ENCODE assay signal across 18 cellular contexts in genomic region chr2:19783935-19784334, GRCh38.
DNase-seq lines count a peak whose midpoint lies in the region; ATAC-seq, FAIRE-seq and TF ChIP-seq lines count a peak whose summit lies in the region.
"Had no signal": no experiment of that assay in that cellular context is flagged by ENCODE, and none has a peak within 500 bp of the region (broad histone marks: within the 10 kb centered on the region; RNA-seq: fewer than 3 reads in every experiment).

No MANE protein-coding gene starts in this region.

- in situ Hi-C loops in brain microvascular endothelial cell (cut with HindIII; ENCODE audit: low pct_ligation_motif_present, low sequenced_read_pairs), result no loop called here

- H3K36me3 ChIP-seq in breast epithelium (no peaks in the 10 kb centered on the region), bronchial epithelial cell (ENCODE audit: control insufficient read depth, insufficient read depth, low read length) (no peaks in the 10 kb centered on the region), neural progenitor cell (no peaks in the 10 kb centered on the region), brain microvascular endothelial cell (replicated peaks) (no peaks in the 10 kb centered on the region)
- H3K36me3 ChIP-seq: HAP-1 had no signal

- no peaks in the 10 kb centered on the region for H3K27me3 ChIP-seq in breast epithelium
- H3K27me3 ChIP-seq in bronchial epithelial cell (ENCODE audit: control insufficient read depth, insufficient read depth, low read length), result no peaks in the 10 kb centered on the region
- H3K27me3 ChIP-seq in neural progenitor cell, result no peaks in the 10 kb centered on the region
- H3K27me3 ChIP-seq in brain microvascular endothelial cell (replicated peaks), result no peaks in the 10 kb centered on the region

- no peak overlapping the region for H2AFZ ChIP-seq in neural progenitor cell (replicated peaks)

- no peak overlapping the region for H3K4me3 ChIP-seq in breast epithelium
- no peak overlapping the region for H3K4me3 ChIP-seq in bronchial epithelial cell (ENCODE audit: low read depth, low read length)
- H3K4me3 ChIP-seq in neural progenitor cell, result no peak overlapping the region
- no peak overlapping the region for H3K4me3 ChIP-seq in brain microvascular endothelial cell (ENCODE audit: low read depth, low read length)
- H3K4me3 ChIP-seq: A549, HAP-1 had no signal

- H3K79me2 ChIP-seq in neural progenitor cell (ENCODE audit: low read depth), result no peaks in the 10 kb centered on the region

- no peaks in the 10 kb centered on the region for H4K20me1 ChIP-seq in neural progenitor cell (ENCODE audit: low read depth)

- H3K4me3 Mint-ChIP-seq in MCF 10A (ENCODE audit: unreplicated experiment) (no peak overlapping the region), neural progenitor cell (peak overlapping the region; percentile 54)
- H3K4me3 Mint-ChIP-seq: CD4-positive, alpha-beta T cell had no signal

- POLR2A ChIA-PET in MCF 10A (lab: Yijun Ruan, JAX), result no interaction called here

- no peak overlapping the region for H3K4me2 ChIP-seq in neural progenitor cell
- H3K4me2 ChIP-seq: A549 had no signal

- intact Hi-C loops in MCF 10A (cut with micrococcal nuclease), result no loop called here
- intact Hi-C loops in breast epithelium (cut with DNase I; ENCODE audit: low total_unique reads), result no loop called here
- intact Hi-C loops in left cardiac atrium (cut with DNase I), result no loop called here

- no TSS peak for BruUV-seq in MCF 10A (replicated peaks; lab: Mats Ljungman, UMichigan)

- H3K9me3 ChIP-seq in breast epithelium (no peaks in the 10 kb centered on the region), neural progenitor cell (ENCODE audit: low read depth) (no peaks in the 10 kb centered on the region)
- H3K9me3 ChIP-seq: Caco-2, HAP-1 had no signal

- CTCF ChIA-PET in MCF 10A (lab: Yijun Ruan, JAX), result interaction anchor here (0.6 kb wide), 1 partner anchor 25 kb away, joined by 3 read pairs; no protein-coding TSS in a partner anchor

- no peaks in the 10 kb centered on the region for H3K4me1 ChIP-seq in breast epithelium
- no peaks in the 10 kb centered on the region for H3K4me1 ChIP-seq in neural progenitor cell
- H3K4me1 ChIP-seq: HAP-1 had no signal

- ATAC-seq in left cardiac atrium (no peak), GM18868 (IDR thresholded peaks at IDR 0.05; ENCODE audit: unreplicated experiment) (no peak)
- ATAC-seq: A549, HepG2 had no signal

- H3K27me3 Mint-ChIP-seq in MCF 10A (ENCODE audit: insufficient read depth, unreplicated experiment) (peaks cover 7% of the 10 kb centered on the region), neural progenitor cell (ENCODE audit: insufficient read depth, low read depth) (no peaks in the 10 kb centered on the region)

- H3K9ac ChIP-seq in neural progenitor cell, result no peak overlapping the region

- no peak for TF ChIP-seq POLR2A in breast epithelium (IDR thresholded peaks at IDR 0.05)

- TF ChIP-seq CTCF in MCF 10A (IDR thresholded peaks at IDR 0.05; ENCODE audit: unreplicated experiment) (no peak), breast epithelium (IDR thresholded peaks at IDR 0.05) (no peak), bronchial epithelial cell (IDR thresholded peaks at IDR 0.05; ENCODE audit: insufficient read depth, low read length, severe bottlenecking) (no peak), neural progenitor cell (IDR thresholded peaks at IDR 0.05) (no peak), brain microvascular endothelial cell (IDR thresholded peaks at IDR 0.05; ENCODE audit: low read depth, low read length, missing control alignments) (no peak)

- H3K36me3 Mint-ChIP-seq in MCF 10A (ENCODE audit: insufficient read depth, unreplicated experiment) (no peaks in the 10 kb centered on the region), neural progenitor cell (no peaks in the 10 kb centered on the region)

- DNase-seq in MCF 10A (ENCODE audit: unreplicated experiment), result no peak
- DNase-seq in breast epithelium (ENCODE audit: low spot score in 2 of 2), result no peak
- DNase-seq in bronchial epithelial cell (ENCODE audit: low read depth), result no peak
- no peak for DNase-seq in neural progenitor cell (ENCODE audit: low spot score)
- DNase-seq in left cardiac atrium, result no peak
- DNase-seq in kidney tubule cell (ENCODE audit: low spot score), result no peak
- DNase-seq in brain microvascular endothelial cell, result no peak
- DNase-seq: AML-193; Caco-2; CD4-positive, alpha-beta T cell had no signal

- peaks cover 28% of the 10 kb centered on the region for H3K4me1 Mint-ChIP-seq in MCF 10A (ENCODE audit: insufficient read depth, unreplicated experiment)
- no peaks in the 10 kb centered on the region for H3K4me1 Mint-ChIP-seq in neural progenitor cell

- H3K27ac ChIP-seq in breast epithelium, result no peak overlapping the region
- H3K27ac ChIP-seq in neural progenitor cell, result no peak overlapping the region
- no peak overlapping the region for H3K27ac ChIP-seq in brain microvascular endothelial cell
- H3K27ac ChIP-seq: 22Rv1, C4-2B had no signal

- peak; percentile 18 for FAIRE-seq in bronchial epithelial cell (lab: Jason Lieb, UNC)
- FAIRE-seq: A549, D721Med, G401.6, HepG2 had no signal

- H3K9me3 Mint-ChIP-seq in MCF 10A (ENCODE audit: unreplicated experiment) (no peaks in the 10 kb centered on the region), neural progenitor cell (no peaks in the 10 kb centered on the region)
- H3K9me3 Mint-ChIP-seq: CD4-positive, alpha-beta T cell had no signal

- H3K27ac Mint-ChIP-seq in MCF 10A (ENCODE audit: low read depth, unreplicated experiment) (peak overlapping the region; percentile 49), neural progenitor cell (no peak overlapping the region)
- H3K27ac Mint-ChIP-seq: CD4-positive, alpha-beta T cell had no signal

- no peaks in the 10 kb centered on the region for H3F3A ChIP-seq in neural progenitor cell (ENCODE audit: low read depth)
